Comparison of ENCODE assay signal across 8 cellular contexts in the genomic region with DNA sequence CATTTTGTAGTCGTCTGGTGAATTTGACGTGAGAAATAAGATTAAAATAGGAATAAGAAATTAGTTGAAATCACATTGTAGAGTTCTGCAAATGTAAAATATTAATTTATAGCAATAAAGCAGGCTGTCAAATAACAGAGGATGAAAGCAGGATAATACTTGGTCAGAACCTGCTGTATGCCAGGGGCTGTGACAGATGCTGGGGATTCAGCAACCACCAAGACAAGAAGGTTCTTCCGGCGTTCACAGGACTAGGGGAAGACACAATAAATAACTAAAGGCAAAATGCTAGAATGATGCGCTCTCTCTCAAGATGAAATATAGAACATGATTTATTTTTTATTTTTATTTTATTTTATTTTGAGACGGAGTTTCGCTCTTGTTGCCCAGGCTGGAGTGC. TPM values are rescaled to one million over a fixed set of nuclear protein-coding genes. Genes with fewer than 3 reads are reported as not detected.
A peak's percentile ranks its signal among the peaks of the same experiment; 100 is the strongest.
DNase-seq lines count a peak whose midpoint lies in the region; ATAC-seq and TF ChIP-seq lines count a peak whose summit lies in the region.

No MANE protein-coding gene starts in this region.

- H3K4me3 Mint-ChIP-seq in effector memory CD8-positive, alpha-beta T cell = peak overlapping the region; percentile 90 to 95

- H3K4me1 ChIP-seq in ES-I3 (ENCODE audit: insufficient read depth, low read length) (no peaks in the 10 kb centered on the region), OCI-LY1 (ENCODE audit: insufficient read depth, low read length, severe bottlenecking) (peaks cover 11% of the 10 kb centered on the region)

- peaks cover 3% of the 10 kb centered on the region for H3K36me3 Mint-ChIP-seq in effector memory CD8-positive, alpha-beta T cell (ENCODE audit: insufficient read depth)

- H3K27ac ChIP-seq in OCI-LY1 (ENCODE audit: low read depth, low read length, poor library complexity, severe bottlenecking) = peak overlapping the region; percentile 57

- peak overlapping the region; percentile 70 for H3K4me2 ChIP-seq in OCI-LY1 (ENCODE audit: low read length)

- DNase-seq in effector memory CD8-positive, alpha-beta T cell = no peak
- no peak for DNase-seq in retinal pigment epithelial cell (ENCODE audit: low read depth)
- DNase-seq in GDM1 (lab: John Stamatoyannopoulos, UW) = no peak
- DNase-seq in left lobe of liver (ENCODE audit: low spot score) = no peak
- DNase-seq in kidney tubule cell (ENCODE audit: low spot score) = no peak
- no peak for DNase-seq in NCI-H774 (lab: John Stamatoyannopoulos, UW)

- H3K79me2 ChIP-seq in OCI-LY1 (ENCODE audit: insufficient read depth, low read length) = no peaks in the 10 kb centered on the region

- H3K4me1 Mint-ChIP-seq in effector memory CD8-positive, alpha-beta T cell (ENCODE audit: low read depth in 2 of 2) = peaks cover 28 to 36% of the 10 kb centered on the region in 2 donors

- H3K9me3 ChIP-seq in ES-I3 (ENCODE audit: control insufficient read depth, insufficient read depth, low read length) = peaks cover 3% of the 10 kb centered on the region; the same call in 1 of the 2 replicates
- H3K9me3 ChIP-seq in OCI-LY1 (ENCODE audit: low read length) = no peaks in the 10 kb centered on the region

- H3K27ac Mint-ChIP-seq in effector memory CD8-positive, alpha-beta T cell = peak overlapping the region; percentile 95 to 96

- H3K9me3 Mint-ChIP-seq in effector memory CD8-positive, alpha-beta T cell = no peaks in the 10 kb centered on the region

- peak overlapping the region; percentile 63 for H2AFZ ChIP-seq in OCI-LY1 (ENCODE audit: low read length)

- H3F3A ChIP-seq in OCI-LY1 (ENCODE audit: insufficient read depth, low read length) = no peaks in the 10 kb centered on the region

- H3K27me3 Mint-ChIP-seq in effector memory CD8-positive, alpha-beta T cell = no peaks in the 10 kb centered on the region

- H4K20me1 ChIP-seq in OCI-LY1 (ENCODE audit: insufficient read depth, low read length) = no peaks in the 10 kb centered on the region

- TF ChIP-seq CTCF in OCI-LY1 (IDR thresholded peaks at IDR 0.05; ENCODE audit: low read length) (no peak), retinal pigment epithelial cell (conservative IDR thresholded peaks at IDR 0.05; ENCODE audit: low read depth, low read length) (no peak)

- H3K9ac ChIP-seq in ES-I3 (ENCODE audit: low read depth, low read length) (peak overlapping the region; percentile 67; the same call in 1 of the 2 replicates), OCI-LY1 (ENCODE audit: low read length) (peak overlapping the region; percentile 69)

- no peaks in the 10 kb centered on the region for H3K27me3 ChIP-seq in OCI-LY1 (ENCODE audit: insufficient read depth, low read length)

- ATAC-seq in effector memory CD8-positive, alpha-beta T cell (replicated peaks) = peak; percentile 17
- no peak for ATAC-seq in left lobe of liver

- H3K9me2 ChIP-seq in OCI-LY1 (ENCODE audit: low read depth, low read length) = no peaks in the 10 kb centered on the region

- H3K4me3 ChIP-seq in OCI-LY1 (ENCODE audit: low read depth, low read length, poor library complexity, severe bottlenecking) = peak overlapping the region; percentile 69
- H3K4me3 ChIP-seq in retinal pigment epithelial cell (ENCODE audit: low read length) = peak overlapping the region; percentile 73

- no peaks in the 10 kb centered on the region for H3K36me3 ChIP-seq in ES-I3 (ENCODE audit: insufficient read depth, low read length)
- no peaks in the 10 kb centered on the region for H3K36me3 ChIP-seq in OCI-LY1 (ENCODE audit: insufficient read depth, low read length)

RNA-seq across cellular contexts. Expression of a gene that starts 6.8 kb away (rescaled TPM):
- total RNA-seq in left lobe of liver = 198 TPM

RNA-seq across cellular contexts. Expression of a gene that starts 14.0 kb away (rescaled TPM):
- 0.03 TPM for total RNA-seq in left lobe of liver
